In the genomic region with DNA sequence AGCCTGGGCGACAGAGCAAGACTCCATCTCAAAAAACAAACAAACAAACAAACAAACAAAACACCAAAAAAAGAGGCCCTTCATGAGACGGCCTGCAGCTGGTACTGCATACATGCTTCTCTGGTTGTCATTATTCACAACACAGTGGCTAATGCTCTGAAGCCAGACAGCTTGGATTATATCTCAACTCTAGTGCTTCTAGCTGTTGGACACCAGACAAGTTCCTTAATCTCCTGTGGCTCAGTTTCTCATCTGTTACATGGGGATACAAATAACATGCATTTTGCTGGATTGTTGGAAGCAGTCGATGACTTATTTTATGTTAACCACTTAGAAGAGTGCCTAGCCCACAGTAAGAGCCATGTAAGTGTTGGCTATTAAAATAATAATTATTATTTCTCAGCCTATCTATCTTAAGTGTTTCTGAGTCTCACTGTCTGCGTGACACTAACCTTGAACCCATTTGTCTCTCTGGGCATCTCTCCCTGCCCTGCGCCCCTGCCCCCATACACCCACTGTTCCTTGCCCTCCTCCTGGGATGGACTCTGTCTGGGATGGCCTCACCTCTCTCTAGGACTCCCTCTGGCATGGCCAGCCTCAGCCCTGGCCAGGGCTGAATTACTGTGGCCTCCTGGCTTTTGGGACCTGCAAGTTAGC, we compare ENCODE assay signal across 8 cellular contexts. TPM values are rescaled to one million over a fixed set of nuclear protein-coding genes. Genes with fewer than 3 reads are reported as not detected.
A peak's percentile ranks its signal among the peaks of the same experiment; 100 is the strongest.
DNase-seq lines count a peak whose midpoint lies in the region; ATAC-seq and TF ChIP-seq lines count a peak whose summit lies in the region.
"Had no signal": no experiment of that assay in that cellular context is flagged by ENCODE, and none has a peak within 500 bp of the region (broad histone marks: within the 10 kb centered on the region; RNA-seq: fewer than 3 reads in every experiment).

No MANE protein-coding gene starts in this region.

- no peaks in the 10 kb centered on the region for H4K20me1 ChIP-seq in fibroblast of lung (ENCODE audit: control insufficient read depth, extremely low read depth, insufficient read depth, low read length)

- H2AFZ ChIP-seq in fibroblast of lung (ENCODE audit: low read length) = no peak overlapping the region

- peak overlapping the region; percentile 72 for H3K4me2 ChIP-seq in fibroblast of lung (ENCODE audit: extremely low read depth, insufficient read depth, low read length)

- peaks cover 2% of the 10 kb centered on the region for H3K36me3 ChIP-seq in fibroblast of lung (ENCODE audit: control insufficient read depth, insufficient read depth, low read length)

- TF ChIP-seq POLR2A in lower leg skin (IDR thresholded peaks at IDR 0.05) = no peak

- no peaks in the 10 kb centered on the region for H3K27me3 ChIP-seq in fibroblast of lung (ENCODE audit: control insufficient read depth, insufficient read depth, low read length)

- intact Hi-C loops in lower leg skin (cut with DNase I; ENCODE audit: low total_unique reads) = no loop called here

- 30 to 40% methylated on average over 5 of the region's 5 CpGs for WGBS in lower leg skin, 2 donors

- TF ChIP-seq CTCF in fibroblast of lung (conservative IDR thresholded peaks at IDR 0.05 in 1 of 2, IDR thresholded peaks at IDR 0.05 in 1 of 2; ENCODE audit: low read depth in 1 of 2, low read length in 2 of 2) = no peak
- TF ChIP-seq CTCF in lower leg skin (IDR thresholded peaks at IDR 0.05) = no peak

- H3K9ac ChIP-seq in fibroblast of lung (ENCODE audit: insufficient read depth, low read length) = peak overlapping the region; percentile 75

- H3K4me1 ChIP-seq in fibroblast of lung (ENCODE audit: control insufficient read depth, extremely low read depth, insufficient read depth, low read length) = peaks cover 35% of the 10 kb centered on the region

- ATAC-seq in SK-N-SH treated with all-trans-retinoic acid at 6 μM for 48 hours = no peak
- ATAC-seq in GM18502 (IDR thresholded peaks at IDR 0.05; ENCODE audit: poor library complexity, unreplicated experiment) = no peak

- no peaks in the 10 kb centered on the region for H3K9me3 ChIP-seq in fibroblast of lung (ENCODE audit: control insufficient read depth, insufficient read depth, low read depth, low read length)

- H3K27ac ChIP-seq in fibroblast of lung (ENCODE audit: insufficient read depth, low read length) (peak overlapping the region; percentile 97), skin epidermis (peak overlapping the region; percentile 89 to 100 (median 98))

- peak overlapping the region in 1 of 4 experiments; percentile 96 for H3K4me3 ChIP-seq in fibroblast of lung (replicated peaks in 1 of 4; ENCODE audit: control extremely low read depth in 1 of 4, insufficient read depth in 1 of 4, low read depth in 3 of 4, low read length in 4 of 4)
- H3K4me3 ChIP-seq in skin epidermis = peak overlapping the region in 6 of 7 experiments; percentile 57 to 97 (median 85)
- no peak overlapping the region for H3K4me3 ChIP-seq in lower leg skin (ENCODE audit: low read depth, poor library complexity, severe bottlenecking)

- peaks cover 18% of the 10 kb centered on the region for H3K79me2 ChIP-seq in fibroblast of lung (ENCODE audit: control insufficient read depth, insufficient read depth, low read length)

- DNase-seq in HCEC 1CT (peak; percentile 61), fibroblast of lung (ENCODE audit: low read depth in 2 of 2) (no peak), COR-L47 (lab: John Stamatoyannopoulos, UW) (no peak), lower leg skin (ENCODE audit: low spot score in 2 of 2) (no peak)
- DNase-seq: activated CD4-positive, alpha-beta T cell treated with anti-CD3 and anti-CD28 coated beads, Interleukin-2, amount 50 U/mL, for 4 hours had no signal

TF ChIP-seq in SK-N-SH treated with all-trans-retinoic acid at 6 μM for 48 hours, 23 proteins besides CTCF, POLR2A, EP300 and RAD21:
- TF ChIP-seq ESRRG (CRISPR knock-in tag; IDR thresholded peaks at IDR 0.05) = no peak
- TF ChIP-seq CSDC2 (CRISPR knock-in tag; IDR thresholded peaks at IDR 0.05) = 0 out of 2 replicates have a peak, but pooled peaks have one; percentile 45
- no peak for TF ChIP-seq TCF4 (CRISPR knock-in tag; IDR thresholded peaks at IDR 0.05; ENCODE audit: borderline replicate concordance)

RNA-seq across cellular contexts. Expression of gene JUNB, which starts 3.1 kb away (rescaled TPM):
- 108 and 118 TPM in 2 replicates for total RNA-seq in fibroblast of lung
- 20.2 and 93.3 TPM in 2 replicates for polyA plus RNA-seq in fibroblast of lung
- 42.3 and 166 TPM in 2 replicates for polyA plus RNA-seq in fibroblast of lung (2012)
- polyA minus RNA-seq in fibroblast of lung (ENCODE audit: low replicate concordance) = 11.2 and 12.8 TPM in 2 replicates
- total RNA-seq in lower leg skin = 1,000 to 10,000 TPM in 1 of 4 donors, 100 to 1,000 TPM in 3; 608 to 1,091 (median 870) TPM

RNA-seq across cellular contexts. Expression of gene HOOK2, which starts 12.8 kb away (rescaled TPM):
- total RNA-seq in fibroblast of lung (16.4 and 26.6 TPM in 2 replicates), lower leg skin (100 to 1,000 TPM in 1 of 4 donors, 10 to 100 TPM in 3; 49.9 to 122 (median 65.8) TPM)
- 6.6 TPM in 2 replicates for polyA plus RNA-seq in fibroblast of lung
- 9.9 and 10.9 TPM in 2 replicates for polyA plus RNA-seq in fibroblast of lung (2012)
- 4.9 and 6.9 TPM in 2 replicates for polyA minus RNA-seq in fibroblast of lung (ENCODE audit: low replicate concordance)

RNA-seq across cellular contexts. Expression of gene PRDX2, which starts 13.4 kb away (rescaled TPM):
- total RNA-seq in fibroblast of lung (166 and 228 TPM in 2 replicates), lower leg skin (100 to 1,000 TPM; 266 to 459 (median 327) TPM)
- 186 and 294 TPM in 2 replicates for polyA plus RNA-seq in fibroblast of lung
- polyA plus RNA-seq in fibroblast of lung (2012) = 216 and 316 TPM in 2 replicates
- polyA minus RNA-seq in fibroblast of lung (ENCODE audit: low replicate concordance) = 512 and 667 TPM in 2 replicates

RNA-seq across cellular contexts. Expression of gene THSD8, which starts 13.7 kb away (rescaled TPM):
- total RNA-seq in fibroblast of lung (0.51 TPM in 1 of 2 replicates, not detected in the other), lower leg skin (1 to 10 TPM in 1 of 4 donors, not detected in 3; 1.6 TPM)
- 2.8 TPM in 1 of 2 replicates, not detected in the other for polyA plus RNA-seq in fibroblast of lung
- polyA plus RNA-seq in fibroblast of lung (2012) = 6.9 and 25.0 TPM in 2 replicates
- 4.7 and 18.1 TPM in 2 replicates for polyA minus RNA-seq in fibroblast of lung (ENCODE audit: low replicate concordance)

RNA-seq across cellular contexts. Expression of gene RNASEH2A, which starts 18.2 kb away (rescaled TPM):
- total RNA-seq in fibroblast of lung (3.1 and 8.9 TPM in 2 replicates), lower leg skin (1 to 10 TPM; 3.3 to 7.8 (median 5.9) TPM)
- 14.3 and 51.3 TPM in 2 replicates for polyA plus RNA-seq in fibroblast of lung
- 9.5 and 31.1 TPM in 2 replicates for polyA plus RNA-seq in fibroblast of lung (2012)
- 3.1 and 26.3 TPM in 2 replicates for polyA minus RNA-seq in fibroblast of lung (ENCODE audit: low replicate concordance)
